ENCODE assay signal across 16 cellular contexts in the genomic region with DNA sequence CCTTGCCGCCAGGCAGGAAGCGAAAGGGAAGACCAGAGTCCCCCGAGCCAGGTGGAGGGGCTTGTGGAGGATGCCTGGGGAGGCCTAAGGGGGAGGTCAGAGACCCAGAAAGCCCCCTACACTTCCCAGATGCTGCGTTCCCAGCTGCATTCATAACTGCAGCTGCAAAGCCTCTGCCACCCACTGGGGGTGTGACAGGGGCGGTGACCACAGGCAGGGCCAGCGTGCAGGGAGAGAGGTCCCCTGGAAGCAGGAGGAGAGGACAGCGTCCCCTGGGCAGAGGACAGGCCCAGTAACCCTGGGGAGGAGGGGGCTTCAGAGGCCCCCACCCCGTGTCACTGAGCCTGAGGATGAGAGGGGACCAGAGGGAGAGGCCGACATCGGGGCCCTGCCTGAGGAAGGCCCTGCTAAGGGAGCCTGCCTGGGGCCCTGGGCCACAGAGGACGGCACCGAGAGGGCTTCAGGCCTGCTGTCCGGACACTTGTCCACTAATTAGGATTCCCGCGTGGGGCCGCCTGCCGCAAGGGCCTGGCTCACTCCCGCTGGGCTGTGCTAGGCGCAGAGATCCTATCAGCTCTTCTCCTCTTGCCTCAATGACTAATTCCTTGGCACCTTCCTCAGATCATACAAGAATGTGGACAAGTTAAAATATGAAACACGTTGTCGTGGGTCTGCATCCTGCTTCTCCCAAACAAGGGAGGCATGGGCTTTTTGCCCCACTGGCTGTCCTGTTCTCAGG. TPM values are rescaled to one million over a fixed set of nuclear protein-coding genes. Genes with fewer than 3 reads are reported as not detected.
DNase-seq lines count a peak whose midpoint lies in the region; ATAC-seq, FAIRE-seq and TF ChIP-seq lines count a peak whose summit lies in the region.
"Had no signal": no experiment of that assay in that cellular context is flagged by ENCODE, and none has a peak within 500 bp of the region (broad histone marks: within the 10 kb centered on the region; RNA-seq: fewer than 3 reads in every experiment).

No MANE protein-coding gene starts in this region.

- CTCF ChIA-PET in HCT116 (lab: Charles Lee) = no interaction called here
- CTCF ChIA-PET in MCF 10A (lab: Yijun Ruan, JAX) = interaction anchor here (0.6 to 4.0 kb wide), 9 partner anchors 8 to 1173 kb away, joined by 3 to 19 read pairs (median 4); no protein-coding TSS in a partner anchor
- CTCF ChIA-PET in GM10248 (lab: Yijun Ruan, JAX) = interaction anchor here (0.8 to 2.5 kb wide), 4 partner anchors 7 to 26 kb away, joined by 3 to 8 read pairs (median 5); no protein-coding TSS in a partner anchor

- no peaks in the 10 kb centered on the region for H3K36me3 Mint-ChIP-seq in MCF 10A (ENCODE audit: insufficient read depth, unreplicated experiment)

- H3K9me3 ChIP-seq in HCT116 (ENCODE audit: control insufficient read depth in 1 of 2, insufficient read depth in 1 of 2, low read depth in 1 of 2, low read length in 2 of 2) (no peaks in the 10 kb centered on the region), keratinocyte (ENCODE audit: control insufficient read depth, low read depth, low read length) (no peaks in the 10 kb centered on the region)
- H3K9me3 ChIP-seq: ascending aorta had no signal

- no peak overlapping the region for H3K4me2 ChIP-seq in HCT116 (ENCODE audit: low read length)
- peak overlapping the region; percentile 44 for H3K4me2 ChIP-seq in keratinocyte (ENCODE audit: control insufficient read depth, extremely low read depth, insufficient read depth, low read depth, low read length)

- H3K79me2 ChIP-seq in HCT116 (ENCODE audit: insufficient read depth, low read length) (no peaks in the 10 kb centered on the region), keratinocyte (ENCODE audit: control insufficient read depth, insufficient read depth, low read length) (no peaks in the 10 kb centered on the region)
- H3K79me2 ChIP-seq: parathyroid adenoma had no signal

- POLR2A ChIA-PET in HCT116 (lab: Charles Lee) = no interaction called here
- POLR2A ChIA-PET in MCF 10A (lab: Yijun Ruan, JAX) = interaction anchor here (0.6 to 5.6 kb wide), 8 partner anchors 8 to 68 kb away, joined by 3 to 72 read pairs (median 6); no protein-coding TSS in a partner anchor
- POLR2A ChIA-PET in GM10248 (lab: Yijun Ruan, JAX) = no interaction called here

- H4K20me1 ChIP-seq in HCT116 (ENCODE audit: insufficient read depth) = no peaks in the 10 kb centered on the region
- no peaks in the 10 kb centered on the region for H4K20me1 ChIP-seq in keratinocyte (ENCODE audit: control insufficient read depth, extremely low read depth, insufficient read depth, low read length)

- H3K4me3 ChIP-seq in AG09309 (ENCODE audit: control insufficient read depth, low read depth, low read length) (no peak overlapping the region), HCT116 (replicated peaks in 1 of 2; ENCODE audit: low read depth in 1 of 2, low read length in 2 of 2) (no peak overlapping the region), keratinocyte (ENCODE audit: control insufficient read depth in 2 of 3, extremely low read depth in 1 of 3, insufficient read depth in 2 of 3, low read depth in 1 of 3, low read length in 3 of 3) (peak overlapping the region in 1 of 3 experiments; percentile 20)
- H3K4me3 ChIP-seq: ascending aorta had no signal

- intact Hi-C loops in HCT116 (cut with micrococcal nuclease) (no loop called here), MCF 10A (cut with micrococcal nuclease) (no loop called here)

- no peaks in the 10 kb centered on the region for H3K9me2 ChIP-seq in HCT116 (ENCODE audit: insufficient read depth)

- peak; percentile 95 for FAIRE-seq in keratinocyte (lab: Jason Lieb, UNC)
- FAIRE-seq: endometrium had no signal

- H3K4me1 Mint-ChIP-seq in MCF 10A (ENCODE audit: insufficient read depth, unreplicated experiment) = peaks cover 28% of the 10 kb centered on the region

- H3K9me3 Mint-ChIP-seq in MCF 10A (ENCODE audit: unreplicated experiment) = no peaks in the 10 kb centered on the region
- H3K9me3 Mint-ChIP-seq: activated T-helper 1 cell treated with anti-CD3 and anti-CD28 coated beads, Interleukin-12 subunit alpha, Interleukin-12 subunit beta, Interleukin-2, Interleukin-4 antibody, amounts not matched to agents 30 ng/mL and 10 ng/mL and 1 ng/mL, durations not matched to agents 14 hours and 24 hours and 36 hours had no signal

- BruUV-seq in HCT116 (replicated peaks; lab: Mats Ljungman, UMichigan) = no TSS peak
- no TSS peak for BruUV-seq in MCF 10A (replicated peaks; lab: Mats Ljungman, UMichigan)

- H3K9ac ChIP-seq in HCT116 (ENCODE audit: low read length) = no peak overlapping the region
- peak overlapping the region; percentile 22 for H3K9ac ChIP-seq in keratinocyte (ENCODE audit: control insufficient read depth, extremely low read depth, insufficient read depth, low read length)
- H3K9ac ChIP-seq: parathyroid adenoma had no signal

- RAD21 ChIA-PET in HCT116 (lab: Charles Lee; ENCODE audit: low non-redundant PET in 1 of 2, low total read pairs in 2 of 2, uncharacterized antibody in 2 of 2, unreplicated experiment in 2 of 2) = no interaction called here

- no peaks in the 10 kb centered on the region for H3K27me3 Mint-ChIP-seq in MCF 10A (ENCODE audit: insufficient read depth, unreplicated experiment)

- dilution Hi-C loops in keratinocyte (cut with MboI; ENCODE audit: extremely low pct_ligation_motif_present, low sequenced_read_pairs) = no loop called here

- peak; percentile 47; the same call in 1 of the 2 replicates for ATAC-seq in HCT116

- H3K27ac Mint-ChIP-seq in MCF 10A (ENCODE audit: low read depth, unreplicated experiment) = peak overlapping the region; percentile 46
- H3K27ac Mint-ChIP-seq: activated T-helper 1 cell treated with anti-CD3 and anti-CD28 coated beads, Interleukin-12 subunit alpha, Interleukin-12 subunit beta, Interleukin-2, Interleukin-4 antibody, amounts not matched to agents 30 ng/mL and 10 ng/mL and 1 ng/mL, durations not matched to agents 14 hours and 24 hours and 36 hours had no signal

- TF ChIP-seq POLR2A in HCT116 (IDR thresholded peaks at IDR 0.05; ENCODE audit: borderline replicate concordance, extremely low read depth, insufficient read depth, insufficient read length) (no peak), erythroblast (IDR thresholded peaks at IDR 0.05; ENCODE audit: low read length) (no peak)

- no peaks in the 10 kb centered on the region for H3K9me1 ChIP-seq in keratinocyte (ENCODE audit: control insufficient read depth, extremely low read depth, insufficient read depth, low read length)

- no peaks in the 10 kb centered on the region for H3K4me1 ChIP-seq in HCT116 (ENCODE audit: control insufficient read depth in 1 of 2, insufficient read depth in 2 of 2, low read length in 2 of 2)
- peaks cover 59% of the 10 kb centered on the region for H3K4me1 ChIP-seq in keratinocyte (ENCODE audit: control insufficient read depth, extremely low read depth, insufficient read depth, low read length)
- H3K4me1 ChIP-seq: ascending aorta, parathyroid adenoma had no signal

- TF ChIP-seq CTCF in AG09309 (IDR thresholded peaks at IDR 0.05; ENCODE audit: control insufficient read depth, insufficient read depth, low read depth, low read length, missing control alignments) (peak; percentile 4), HCT116 (IDR thresholded peaks at IDR 0.05 in 2 of 3, conservative IDR thresholded peaks at IDR 0.05 in 1 of 3; ENCODE audit: borderline replicate concordance in 1 of 3, insufficient read depth in 1 of 3, low read depth in 2 of 3, low read length in 2 of 3) (no peak), MCF 10A (IDR thresholded peaks at IDR 0.05; ENCODE audit: unreplicated experiment) (peak; percentile 19), keratinocyte (optimal IDR thresholded peaks at IDR 0.05 in 1 of 3, IDR thresholded peaks at IDR 0.05 in 1 of 3, conservative IDR thresholded peaks at IDR 0.05 in 1 of 3; ENCODE audit: extremely low read depth in 1 of 3, insufficient read depth in 2 of 3, low read length in 3 of 3) (peak in 2 of 3 experiments; percentile 25 to 51), GM10248 (IDR thresholded peaks at IDR 0.05; ENCODE audit: control extremely low read depth, extremely low read depth, low read depth, missing control alignments) (no peak)

- TF ChIP-seq RAD21 in HCT116 (IDR thresholded peaks at IDR 0.05; ENCODE audit: low read depth) = no peak

- no peak overlapping the region for H3K27ac ChIP-seq in HCT116 (ENCODE audit: low read depth, low read length)
- peak overlapping the region; percentile 20 for H3K27ac ChIP-seq in keratinocyte (ENCODE audit: control insufficient read depth, insufficient read depth, low read length)
- H3K27ac ChIP-seq: ascending aorta, parathyroid adenoma had no signal

- H2AFZ ChIP-seq in HCT116 (ENCODE audit: low read depth, low read length, poor library complexity, severe bottlenecking) (no peak overlapping the region), keratinocyte (ENCODE audit: control insufficient read depth, low read length) (peak overlapping the region; percentile 6)
- H2AFZ ChIP-seq: parathyroid adenoma had no signal

- H3K27me3 ChIP-seq in HCT116 (ENCODE audit: insufficient read depth, low read length) = no peaks in the 10 kb centered on the region
- peaks cover 3% of the 10 kb centered on the region for H3K27me3 ChIP-seq in keratinocyte (ENCODE audit: control insufficient read depth, extremely low read depth, insufficient read depth, low read length)
- H3K27me3 ChIP-seq: ascending aorta had no signal

- H3K36me3 ChIP-seq in HCT116 (ENCODE audit: control insufficient read depth in 1 of 2, insufficient read depth in 2 of 2, low read length in 2 of 2) = no peaks in the 10 kb centered on the region
- H3K36me3 ChIP-seq in keratinocyte (ENCODE audit: control insufficient read depth in 2 of 2, extremely low read depth in 1 of 2, insufficient read depth in 2 of 2, low read length in 2 of 2) = no peaks in the 10 kb centered on the region
- H3K36me3 ChIP-seq: ascending aorta had no signal

- peak overlapping the region; percentile 46 for H3K4me3 Mint-ChIP-seq in MCF 10A (ENCODE audit: unreplicated experiment)
- H3K4me3 Mint-ChIP-seq: activated T-helper 1 cell treated with anti-CD3 and anti-CD28 coated beads, Interleukin-12 subunit alpha, Interleukin-12 subunit beta, Interleukin-2, Interleukin-4 antibody, amounts not matched to agents 30 ng/mL and 10 ng/mL and 1 ng/mL, durations not matched to agents 14 hours and 24 hours and 36 hours had no signal

- DNase-seq in AG09309 (ENCODE audit: low read depth) (no peak), HCT116 (ENCODE audit: low read depth, low spot score) (no peak), MCF 10A (ENCODE audit: unreplicated experiment) (peak; percentile 69), keratinocyte (ENCODE audit: low read depth, low spot score) (peak; percentile 52), COLO668 (lab: John Stamatoyannopoulos, UW; ENCODE audit: unreplicated experiment) (no peak), GM10248 (ENCODE audit: extremely low spot score) (no peak), erythroblast (lab: John Stamatoyannopoulos, UW) (no peak), NCI-H510A (lab: John Stamatoyannopoulos, UW) (no peak)
- DNase-seq: DND-41, NCI-H187 treated with DMSO at 0.1 percent for 48 hours, SW 1271 had no signal

RNA-seq across cellular contexts. Expression of a gene that starts 49.1 kb away (rescaled TPM):
- total RNA-seq in HCT116 (2021; ENCODE audit: unreplicated experiment) (not detected), MCF 10A (2022) (not detected in 2 replicates)
- not detected in 2 replicates for polyA plus RNA-seq in HCT116 (2012)
- not detected in 3 replicates for polyA plus RNA-seq in keratinocyte
- polyA plus RNA-seq in keratinocyte (2011; ENCODE audit: low read depth) = not detected
- not detected in 2 replicates for polyA plus RNA-seq in keratinocyte (2011; cell fraction: cytosol; rRNA removed)
- not detected in 2 replicates for polyA plus RNA-seq in keratinocyte (2011; cell fraction: nucleus; rRNA removed)
- polyA plus RNA-seq in keratinocyte (2012; ENCODE audit: low replicate concordance) = not detected in 2 replicates
- not detected in 3 replicates for polyA minus RNA-seq in keratinocyte
- not detected for polyA minus RNA-seq in keratinocyte (2011; cell fraction: cytosol; rRNA and poly(A)+ RNA removed)
- polyA minus RNA-seq in keratinocyte (2011; cell fraction: nucleus; rRNA and poly(A)+ RNA removed) = not detected in 2 replicates
- total RNA-seq: activated T-helper 1 cell treated with anti-CD3 and anti-CD28 coated beads, Interleukin-12 subunit alpha, Interleukin-12 subunit beta, Interleukin-2, Interleukin-4 antibody, amounts not matched to agents 30 ng/mL and 10 ng/mL and 1 ng/mL, durations not matched to agents 14 hours and 24 hours and 36 hours; ascending aorta; mesenteric fat pad had no signal

RNA-seq across cellular contexts. Expression of a gene that starts 50.8 kb away (rescaled TPM):
- total RNA-seq in HCT116 (2021; ENCODE audit: unreplicated experiment) = 19.2 TPM
- polyA plus RNA-seq in HCT116 (2012) = 9.9 and 10.1 TPM in 2 replicates
- 0.37 and 0.82 TPM in 2 replicates for total RNA-seq in MCF 10A (2022)
- 0.10 to 0.23 TPM (median 0.14 TPM) in 3 replicates for polyA plus RNA-seq in keratinocyte
- 0.12 TPM for polyA plus RNA-seq in keratinocyte (2011; ENCODE audit: low read depth)
- polyA plus RNA-seq in keratinocyte (2011; cell fraction: cytosol; rRNA removed) = 0.05 and 0.14 TPM in 2 replicates
- polyA plus RNA-seq in keratinocyte (2011; cell fraction: nucleus; rRNA removed) = 0.15 and 0.41 TPM in 2 replicates
- polyA plus RNA-seq in keratinocyte (2012; ENCODE audit: low replicate concordance) = 0.14 and 0.36 TPM in 2 replicates
- polyA minus RNA-seq in keratinocyte = 0.10 to 0.56 TPM (median 0.10 TPM) in 3 replicates
- not detected for polyA minus RNA-seq in keratinocyte (2011; cell fraction: cytosol; rRNA and poly(A)+ RNA removed)
- polyA minus RNA-seq in keratinocyte (2011; cell fraction: nucleus; rRNA and poly(A)+ RNA removed) = not detected in 2 replicates
- total RNA-seq: ascending aorta, mesenteric fat pad had no signal

RNA-seq across cellular contexts. Expression of a gene that starts 53.3 kb away (rescaled TPM):
- total RNA-seq in HCT116 (2021; ENCODE audit: unreplicated experiment) (51.4 TPM), MCF 10A (2022) (25.3 and 29.8 TPM in 2 replicates)
- polyA plus RNA-seq in HCT116 (2012) = 43.0 and 45.5 TPM in 2 replicates
- 16.6 to 24.9 TPM (median 18.9 TPM) in 3 replicates for polyA plus RNA-seq in keratinocyte
- 6.0 TPM for polyA plus RNA-seq in keratinocyte (2011; ENCODE audit: low read depth)
- 11.1 and 12.0 TPM in 2 replicates for polyA plus RNA-seq in keratinocyte (2011; cell fraction: cytosol; rRNA removed)
- 29.2 and 36.0 TPM in 2 replicates for polyA plus RNA-seq in keratinocyte (2011; cell fraction: nucleus; rRNA removed)
- 10.9 and 16.7 TPM in 2 replicates for polyA plus RNA-seq in keratinocyte (2012; ENCODE audit: low replicate concordance)
- 13.6 to 16.0 TPM (median 13.6 TPM) in 3 replicates for polyA minus RNA-seq in keratinocyte
- polyA minus RNA-seq in keratinocyte (2011; cell fraction: cytosol; rRNA and poly(A)+ RNA removed) = 19.6 TPM
- 11.8 and 18.2 TPM in 2 replicates for polyA minus RNA-seq in keratinocyte (2011; cell fraction: nucleus; rRNA and poly(A)+ RNA removed)

Comparison
In these comparisons a context has a peak if more than half of its experiments do, and no peak if none do; other contexts are left out.
1. DNase-seq: peak in MCF 10A (single experiment) and keratinocyte (single experiment); none in AG09309 (single experiment), HCT116 (single experiment), COLO668 (single experiment), GM10248 (single experiment), erythroblast (0 of 2) and NCI-H510A (single experiment).
2. CTCF ChIP-seq: peak in AG09309 (single experiment), MCF 10A (single experiment) and keratinocyte (2 of 3); none in HCT116 (0 of 3) and GM10248 (single experiment).
3. RNA of a gene that starts 50.8 kb away (total RNA-seq): 19.2 TPM in HCT116 (single experiment); 0.37 to 0.82 TPM in MCF 10A; every median in the first group is over 10 times any median in the second.